In genomic region chr10:97140284-97140846, GRCh38 we compare ENCODE assay signal across 2 cellular contexts.
TF ChIP-seq lines count a peak whose summit lies in the region.

No MANE protein-coding gene starts in this region.

TF ChIP-seq in GM23338, 12 proteins besides CTCF, POLR2A, EP300 and RAD21:
- no peak for TF ChIP-seq EZH2phosphoT487 (IDR thresholded peaks at IDR 0.05; ENCODE audit: unreplicated experiment)
- no peak for TF ChIP-seq JUNB (IDR thresholded peaks at IDR 0.05; ENCODE audit: unreplicated experiment)
- no peak for TF ChIP-seq CREB1 (CRISPR knock-in tag; IDR thresholded peaks at IDR 0.05; ENCODE audit: low read depth)
- no peak for TF ChIP-seq ETS1 (IDR thresholded peaks at IDR 0.05)
- TF ChIP-seq REST (IDR thresholded peaks at IDR 0.05; ENCODE audit: unreplicated experiment): no peak
- TF ChIP-seq ZNF462 (CRISPR knock-in tag; IDR thresholded peaks at IDR 0.05): no peak
- TF ChIP-seq ZNF114 (CRISPR knock-in tag; IDR thresholded peaks at IDR 0.05): no peak
- TF ChIP-seq POLR2AphosphoS5 (IDR thresholded peaks at IDR 0.05; ENCODE audit: low read depth): no peak
- no peak for TF ChIP-seq NANOG (IDR thresholded peaks at IDR 0.05; ENCODE audit: borderline replicate concordance)
- no peak for TF ChIP-seq STAT1 (IDR thresholded peaks at IDR 0.05; ENCODE audit: unreplicated experiment)
- TF ChIP-seq ZNF331 (CRISPR knock-in tag; IDR thresholded peaks at IDR 0.05; ENCODE audit: low read depth): no peak
- no peak for TF ChIP-seq EZH2 (IDR thresholded peaks at IDR 0.05; ENCODE audit: low read depth, unreplicated experiment)

TF ChIP-seq in H1, 55 proteins besides CTCF, POLR2A, EP300 and RAD21:
- TF ChIP-seq CHD1 (IDR thresholded peaks at IDR 0.05; ENCODE audit: low read depth, low read length): no peak
- no peak for TF ChIP-seq MAFK (IDR thresholded peaks at IDR 0.05; ENCODE audit: low read depth, low read length)
- TF ChIP-seq TAF7 (optimal IDR thresholded peaks at IDR 0.05; ENCODE audit: borderline replicate concordance, low read depth, low read length): no peak
- TF ChIP-seq SIN3A (conservative IDR thresholded peaks at IDR 0.05 in 1 of 2, IDR thresholded peaks at IDR 0.05 in 1 of 2; ENCODE audit: low read depth in 1 of 2, low read length in 2 of 2): no peak
- no peak for TF ChIP-seq KDM4A (IDR thresholded peaks at IDR 0.05; ENCODE audit: low read depth, low read length, severe bottlenecking)
- no peak for TF ChIP-seq TEAD4 (IDR thresholded peaks at IDR 0.05; ENCODE audit: low read depth, low read length)
- 0 out of 2 replicates have a peak, but pooled peaks have one; percentile 20 for TF ChIP-seq JUN (IDR thresholded peaks at IDR 0.05; ENCODE audit: low read depth, low read length)
- no peak for TF ChIP-seq CBX5 (IDR thresholded peaks at IDR 0.05; ENCODE audit: low read depth, low read length)
- no peak for TF ChIP-seq FOSL1 (IDR thresholded peaks at IDR 0.05; ENCODE audit: insufficient read depth, low read depth, low read length)
- no peak for TF ChIP-seq YY1 (IDR thresholded peaks at IDR 0.05; ENCODE audit: low read depth, low read length)
- no peak for TF ChIP-seq EZH2 (IDR thresholded peaks at IDR 0.05; ENCODE audit: low read depth, low read length, severe bottlenecking)
- TF ChIP-seq TAF1 (IDR thresholded peaks at IDR 0.05; ENCODE audit: low read depth, low read length): no peak
- TF ChIP-seq ASH2L (IDR thresholded peaks at IDR 0.05; ENCODE audit: low read length): peak; percentile 25
- peak; percentile 27; the same call in 1 of the 2 replicates for TF ChIP-seq CREB1 (IDR thresholded peaks at IDR 0.05)
- no peak for TF ChIP-seq RXRA (IDR thresholded peaks at IDR 0.05; ENCODE audit: insufficient read depth, low read depth, low read length)
- 0 out of 2 replicates have a peak, but pooled peaks have one; percentile 29 for TF ChIP-seq E2F6 (IDR thresholded peaks at IDR 0.05)
- TF ChIP-seq JUND (IDR thresholded peaks at IDR 0.05; ENCODE audit: low read length): peak; percentile 92
TF ChIP-seq in H1: peak in this region for 5.
